ENCODE assay signal across 9 cellular contexts in the genomic region with DNA sequence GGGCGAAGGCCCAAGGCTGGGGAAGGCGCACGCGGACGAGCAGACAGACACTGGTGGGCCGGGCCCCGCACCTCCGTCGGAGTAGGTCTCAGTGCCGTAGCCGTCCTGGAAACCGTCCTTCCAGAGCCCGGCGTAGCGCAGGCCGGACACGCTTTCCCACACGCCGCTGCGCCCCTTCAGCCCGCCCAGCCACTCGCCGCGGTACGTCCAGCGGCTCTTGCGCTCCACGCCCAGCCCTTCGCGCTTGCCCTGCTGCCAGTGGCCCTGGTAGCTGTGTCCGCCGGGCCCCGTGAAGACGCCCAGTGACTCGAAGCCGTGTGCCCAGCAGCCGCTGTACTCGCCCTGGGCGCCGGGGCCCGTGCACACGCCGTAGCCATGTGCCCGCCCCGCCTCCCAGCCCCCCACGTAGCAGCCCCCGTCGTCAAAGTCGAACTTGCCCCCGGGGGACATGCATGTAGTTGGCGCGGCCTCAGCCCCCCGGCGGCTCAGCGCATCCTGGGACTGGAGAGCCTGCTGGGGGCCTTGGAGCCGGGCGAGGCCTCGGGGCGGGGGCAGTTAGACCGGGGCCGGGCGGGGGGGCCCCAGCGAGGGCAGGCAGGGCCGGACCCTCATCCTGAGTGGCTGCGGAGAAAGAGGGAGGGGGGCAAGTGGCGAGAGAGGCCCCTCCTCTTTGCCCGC. TPM values are rescaled to one million over a fixed set of nuclear protein-coding genes. Genes with fewer than 3 reads are reported as not detected.
DNase-seq lines count a peak whose midpoint lies in the region; ATAC-seq and TF ChIP-seq lines count a peak whose summit lies in the region.
"Had no signal": no experiment of that assay in that cellular context is flagged by ENCODE, and none has a peak within 500 bp of the region (broad histone marks: within the 10 kb centered on the region; RNA-seq: fewer than 3 reads in every experiment).

No MANE protein-coding gene starts in this region.

- no peak overlapping the region for H2BK5ac ChIP-seq in H9 (ENCODE audit: insufficient read length, low read length)

- H3K36me3 Mint-ChIP-seq in H9 (ENCODE audit: insufficient read depth in 1 of 3, low read depth in 3 of 3): peaks cover 0 to 31% (median 21%) of the 10 kb centered on the region in 3 experiments; a peak in 5 of 7 replicates

- no CpG with 5 or more reads among the region's 67 CpGs for WGBS in H9 (ENCODE audit: extremely low coverage, insufficient read length, low lambda C conversion rate)

- H3K9me3 ChIP-seq in A673 (ENCODE audit: low read depth, low read length, poor library complexity, severe bottlenecking) (no peaks in the 10 kb centered on the region), H9 (ENCODE audit: control insufficient read depth, low read depth, low read length) (no peaks in the 10 kb centered on the region), mucosa of descending colon (no peaks in the 10 kb centered on the region)

- H3K9ac ChIP-seq in H9 (ENCODE audit: extremely low read depth, insufficient read length, low read length): no peak overlapping the region

- peaks cover 27 to 45% of the 10 kb centered on the region in 2 experiments for H3K4me1 Mint-ChIP-seq in H9

- H3K27me3 Mint-ChIP-seq in H9 (ENCODE audit: low read depth): peaks cover 74% of the 10 kb centered on the region

- no peak overlapping the region for H2BK12ac ChIP-seq in H9 (ENCODE audit: insufficient read length, low read depth, low read length)

- H4K8ac ChIP-seq in H9 (replicated peaks; ENCODE audit: insufficient read length, low read depth, low read length): no peak overlapping the region

- H3K18ac ChIP-seq in H9 (ENCODE audit: insufficient read length, low read depth, low read length): peak overlapping the region; percentile 9

- no peak overlapping the region for H2BK20ac ChIP-seq in H9 (ENCODE audit: low read depth, low read length, poor library complexity, severe bottlenecking)

- no peak overlapping the region for H2AK5ac ChIP-seq in H9 (ENCODE audit: insufficient read length, low read length)

- H4K20me1 ChIP-seq in H9 (ENCODE audit: control insufficient read depth, insufficient read depth, insufficient read length): peaks cover 5% of the 10 kb centered on the region

- H3K79me1 ChIP-seq in H9 (ENCODE audit: insufficient read depth, low read depth, low read length, poor library complexity, severe bottlenecking): no peaks in the 10 kb centered on the region

- no peak overlapping the region for H3K23ac ChIP-seq in H9 (ENCODE audit: insufficient read length, low read depth, low read length)

- H3K4ac ChIP-seq in H9 (ENCODE audit: low read depth, low read length): no peak overlapping the region

- peak overlapping the region; percentile 57 to 93 for H3K4me3 Mint-ChIP-seq in H9

- H3K23me2 ChIP-seq in H9 (ENCODE audit: insufficient read length, low read depth, low read length, poor library complexity, severe bottlenecking): peaks cover 33% of the 10 kb centered on the region

- no peak overlapping the region for H2BK120ac ChIP-seq in H9 (ENCODE audit: low read depth, low read length, poor library complexity, severe bottlenecking)

- DNase-seq in A673 (ENCODE audit: low spot score) (no peak), H9 (peak; percentile 58), ecto neural progenitor cell (ENCODE audit: low spot score) (peak; percentile 72), mucosa of descending colon (no peak)
- DNase-seq in activated CD4-positive, alpha-beta T cell treated with anti-CD3 and anti-CD28 coated beads for 1 hour: no peak
- no peak for DNase-seq in activated CD4-positive, alpha-beta T cell treated with anti-CD3 and anti-CD28 coated beads, Interleukin-2, amount 50 U/mL, for 4 hours
- DNase-seq: activated CD4-positive, CD25-positive, alpha-beta regulatory T cell treated with anti-CD3 and anti-CD28 coated beads, Interleukin-2, amount 50 U/mL, for 72 hours had no signal

- no peak overlapping the region for H3T11ph ChIP-seq in H9 (ENCODE audit: low read length)

- no peak overlapping the region for H3K56ac ChIP-seq in H9 (ENCODE audit: insufficient read length, low read depth, low read length)

- H3K4me2 ChIP-seq in H9 (ENCODE audit: insufficient read depth, insufficient read length, low read length): peak overlapping the region; percentile 88

- peaks cover 49% of the 10 kb centered on the region for H3K27me3 ChIP-seq in A673 (replicated peaks; ENCODE audit: insufficient read depth, low read depth, low read length, poor library complexity)
- H3K27me3 ChIP-seq in H9 (ENCODE audit: insufficient read depth, low read length): peaks cover 7% of the 10 kb centered on the region; the same call in 1 of the 2 replicates

- BruUV-seq in A673 (replicated peaks; lab: Mats Ljungman, UMichigan): no TSS peak

- no peak overlapping the region for H3K27ac Mint-ChIP-seq in H9

- H2BK15ac ChIP-seq in H9 (ENCODE audit: low read depth, low read length): no peak overlapping the region

- peak; percentile 52 for ATAC-seq in mucosa of descending colon
- no peak for ATAC-seq in GM21360 (IDR thresholded peaks at IDR 0.05; ENCODE audit: unreplicated experiment)
- no peak for ATAC-seq in HG02763 (IDR thresholded peaks at IDR 0.05; ENCODE audit: unreplicated experiment)

- H3K4me1 ChIP-seq in A673 (ENCODE audit: insufficient read depth, low read length, poor library complexity, severe bottlenecking): peaks cover 15% of the 10 kb centered on the region
- H3K4me1 ChIP-seq in H9 (ENCODE audit: insufficient read depth, low read length): peaks cover 3% of the 10 kb centered on the region; the same call in 1 of the 2 replicates
- H3K4me1 ChIP-seq in mucosa of descending colon (ENCODE audit: low read depth): peaks cover 16% of the 10 kb centered on the region

- no peak overlapping the region for H4K5ac ChIP-seq in H9 (ENCODE audit: insufficient read length, low read depth, low read length)

- H3K9me3 Mint-ChIP-seq in H9: no peaks in the 10 kb centered on the region; a peak in 1 of 5 replicates

- peak overlapping the region; percentile 23 for H3K4me3 ChIP-seq in A673 (ENCODE audit: low read depth, low read length, poor library complexity, severe bottlenecking)
- H3K4me3 ChIP-seq in mucosa of descending colon: no peak overlapping the region

- H3K79me2 ChIP-seq in H9 (ENCODE audit: insufficient read depth, low read length): no peaks in the 10 kb centered on the region

- H3K14ac ChIP-seq in H9 (ENCODE audit: insufficient read depth, low read length): 0 out of 2 replicates have a peak overlapping the region, but pooled peaks have one; percentile 24

- intact Hi-C loops in A673 (cut with micrococcal nuclease; ENCODE audit: unreplicated experiment) (no loop called here), mucosa of descending colon (cut with DNase I, micrococcal nuclease) (no loop called here)

- CTCF ChIA-PET in A673 (lab: Charles Lee): no interaction called here

- TF ChIP-seq CTCF in A673 (conservative IDR thresholded peaks at IDR 0.05; ENCODE audit: low read depth, low read length): no peak
- no peak for TF ChIP-seq CTCF in H9 (conservative IDR thresholded peaks at IDR 0.05)
- no peak for TF ChIP-seq CTCF in mucosa of descending colon (IDR thresholded peaks at IDR 0.05)

- POLR2A ChIA-PET in A673 (lab: Charles Lee; ENCODE audit: low non-redundant PET): no interaction called here

- H3K36me3 ChIP-seq in A673 (ENCODE audit: insufficient read depth, low read length, poor library complexity, severe bottlenecking) (no peaks in the 10 kb centered on the region), mucosa of descending colon (ENCODE audit: low read depth) (no peaks in the 10 kb centered on the region)

- no peak overlapping the region for H4K91ac ChIP-seq in H9 (ENCODE audit: insufficient read length, low read depth, low read length)

- no peak overlapping the region for H2AFZ ChIP-seq in H9 (ENCODE audit: low read length)

- no peak overlapping the region for H3K27ac ChIP-seq in A673 (ENCODE audit: low read depth, low read length, poor library complexity, severe bottlenecking)
- H3K27ac ChIP-seq in H9 (ENCODE audit: insufficient read length, low read depth, low read length): no peak overlapping the region

RNA-seq across cellular contexts. Expression of gene JPH4, which starts 1.4 kb away (rescaled TPM):
- total RNA-seq in A673 (2021) (0.22 TPM in 1 of 2 replicates, not detected in the other), H9 (2021) (6.7 and 6.8 TPM in 2 replicates), mucosa of descending colon (1 to 10 TPM in 1 of 3 donors, under 1 TPM in 2; 0.26 to 3.7 (median 0.87) TPM)

RNA-seq across cellular contexts. Expression of gene AP1G2, which starts 9.6 kb away (rescaled TPM):
- total RNA-seq in A673 (2021): 26.0 and 40.1 TPM in 2 replicates
- 107 and 121 TPM in 2 replicates for total RNA-seq in H9 (2021)
- total RNA-seq in mucosa of descending colon: 100 to 1,000 TPM in 2 of 3 donors, 10 to 100 TPM in 1; 95.4 to 271 (median 122) TPM

RNA-seq across cellular contexts. Expression of gene THTPA, which starts 21.1 kb away (rescaled TPM):
- total RNA-seq in A673 (2021): 12.3 and 18.9 TPM in 2 replicates
- total RNA-seq in H9 (2021): 13.4 and 15.6 TPM in 2 replicates
- total RNA-seq in mucosa of descending colon: 10 to 100 TPM; 16.8 to 17.4 (median 17.4) TPM

RNA-seq across cellular contexts. Expression of gene ZFHX2, which starts 25.6 kb away (rescaled TPM):
- 4.8 and 5.8 TPM in 2 replicates for total RNA-seq in A673 (2021)
- 19.2 and 19.4 TPM in 2 replicates for total RNA-seq in H9 (2021)
- 1 to 10 TPM in 2 of 3 donors, under 1 TPM in 1; 0.92 to 3.2 (median 1.6) TPM for total RNA-seq in mucosa of descending colon

RNA-seq across cellular contexts. Expression of gene DHRS2, which starts 59.0 kb away (rescaled TPM):
- total RNA-seq in A673 (2021): 0.83 and 1.2 TPM in 2 replicates
- 0.66 and 0.77 TPM in 2 replicates for total RNA-seq in H9 (2021)
- under 1 TPM in 2 of 3 donors, not detected in 1; 0.26 to 0.34 TPM for total RNA-seq in mucosa of descending colon

Comparison
In these comparisons a context has a peak if more than half of its experiments do, and no peak if none do; other contexts are left out.
1. DNase-seq: peak in H9 (single experiment) and ecto neural progenitor cell (single experiment); none in A673 (single experiment), mucosa of descending colon (0 of 3), activated CD4-positive, alpha-beta T cell treated with anti-CD3 and anti-CD28 coated beads for 1 hour (single experiment) and activated CD4-positive, alpha-beta T cell treated with anti-CD3 and anti-CD28 coated beads, Interleukin-2, amount 50 U/mL, for 4 hours (0 of 2).